In genomic region chr2:231056453-231057416, GRCh38 we compare ENCODE assay signal across 8 cellular contexts. TPM values are rescaled to one million over a fixed set of nuclear protein-coding genes. Genes with fewer than 3 reads are reported as not detected.
A peak's percentile ranks its signal among the peaks of the same experiment; 100 is the strongest.
DNase-seq lines count a peak whose midpoint lies in the region; ATAC-seq and TF ChIP-seq lines count a peak whose summit lies in the region.

Gene PSMD1, plus strand, starts transcription at chr2:231056867. Its CDS starts 159 bp downstream, at chr2:231057026.

- peak within 1 kb of the TSS; percentile 86 to 100 (median 98) for H3K4me3 ChIP-seq in spleen

- H3K4me3 Mint-ChIP-seq in activated B cell treated with CpG ODN at 0.5 μM for 24 hours (peak within 1 kb of the TSS; percentile 98), immature natural killer cell (peak within 1 kb of the TSS; percentile 98 to 99 (median 99))

- TF ChIP-seq CTCF in AG09319 (IDR thresholded peaks at IDR 0.05; ENCODE audit: low read depth, low read length) (peak; percentile 98), activated B cell treated with CpG ODN at 0.5 μM for 24 hours (IDR thresholded peaks at IDR 0.05) (peak; percentile 65), spleen (IDR thresholded peaks at IDR 0.05 in 8 of 11, conservative IDR thresholded peaks at IDR 0.05 in 3 of 11) (peak; percentile 92 to 99 (median 97))

- H3K27ac ChIP-seq in caudate nucleus (ENCODE audit: low read depth, low read length) (peak within 1 kb of the TSS; percentile 100), spleen (peak within 1 kb of the TSS; percentile 92 to 98 (median 96))

- POLR2A ChIA-PET in activated B cell treated with CpG ODN at 0.5 μM for 24 hours (lab: Charles Lee): interaction anchor here (0.5 to 1.7 kb wide), 5 partner anchors 9 to 408 kb away, joined by 3 to 7 read pairs (median 4); partner anchors contain the start of gene NCL

- H3K4me1 Mint-ChIP-seq in activated B cell treated with CpG ODN at 0.5 μM for 24 hours (peaks cover 43% of the 10 kb centered on the region), immature natural killer cell (peaks cover 61 to 70% of the 10 kb centered on the region in 2 donors)

- H3K4me1 ChIP-seq in spleen: peaks cover 34 to 74% (median 53%) of the 10 kb centered on the region in 6 donors

- H3K9me3 ChIP-seq in spleen: no peaks in the 10 kb centered on the region

- WGBS in spleen, 5 donors: 0 to 1% (median 0%) methylated on average over 23 to 73 of the region's 73 CpGs

- intact Hi-C loops in activated B cell treated with CpG ODN at 0.5 μM for 24 hours (cut with micrococcal nuclease): loop anchor here (2.0 to 10.0 kb wide), 5 partner anchors 154 to 728 kb away; partner anchors contain the start of genes CAB39, COPS7B, NCL and PDE6D
- intact Hi-C loops in spleen (cut with DNase I; ENCODE audit: low total_unique reads): no loop called here

- H3K27ac Mint-ChIP-seq in activated B cell treated with CpG ODN at 0.5 μM for 24 hours (peak within 1 kb of the TSS; percentile 100), immature natural killer cell (peak within 1 kb of the TSS; percentile 91 to 100 (median 100))

- peak; percentile 86 for DNase-seq in AG09319 (ENCODE audit: extremely low read depth, low read depth)
- DNase-seq in NCI-H345 (lab: John Stamatoyannopoulos, UW): peak; percentile 93
- DNase-seq in activated B cell treated with CpG ODN at 0.5 μM for 24 hours: peak; percentile 90
- peak in 60 of 61 donors; percentile 49 to 96 (median 90) for DNase-seq in caudate nucleus (lab: John Stamatoyannopoulos, UW)
- DNase-seq in immature natural killer cell: peak; percentile 96 to 97 (median 96)
- peak; percentile 97 for DNase-seq in spleen

- ATAC-seq in GM18909 (IDR thresholded peaks at IDR 0.05; ENCODE audit: poor library complexity, unreplicated experiment) (peak; percentile 75), HG03175 (IDR thresholded peaks at IDR 0.05; ENCODE audit: unreplicated experiment) (peak; percentile 73), activated B cell treated with CpG ODN at 0.5 μM for 24 hours (ENCODE audit: low read depth) (peak; percentile 85)

- peaks cover 3% of the 10 kb centered on the region for H3K27me3 Mint-ChIP-seq in activated B cell treated with CpG ODN at 0.5 μM for 24 hours
- peaks cover 13 to 19% (median 19%) of the 10 kb centered on the region in 3 donors for H3K27me3 Mint-ChIP-seq in immature natural killer cell (ENCODE audit: low read depth in 3 of 3)

- H3K36me3 Mint-ChIP-seq in activated B cell treated with CpG ODN at 0.5 μM for 24 hours (ENCODE audit: low read depth) (peaks cover 11% of the 10 kb centered on the region), immature natural killer cell (peaks cover 0 to 3% (median 0%) of the 10 kb centered on the region in 3 donors)

- no peaks in the 10 kb centered on the region for H3K9me3 Mint-ChIP-seq in activated B cell treated with CpG ODN at 0.5 μM for 24 hours
- peaks cover 0 to 3% (median 0%) of the 10 kb centered on the region in 6 donors for H3K9me3 Mint-ChIP-seq in immature natural killer cell

- CTCF ChIA-PET in activated B cell treated with CpG ODN at 0.5 μM for 24 hours (lab: Charles Lee): interaction anchor here (1.5 kb wide), 1 partner anchor 232 kb away, joined by 8 read pairs; no protein-coding TSS in a partner anchor

- H3K36me3 ChIP-seq in spleen: peaks cover 0 to 7% (median 6%) of the 10 kb centered on the region in 6 donors

- peak in 1 of 3 donors; percentile 87 for TF ChIP-seq POLR2A in spleen (IDR thresholded peaks at IDR 0.05)

- peaks cover 0 to 9% (median 0%) of the 10 kb centered on the region in 7 donors for H3K27me3 ChIP-seq in spleen (replicated peaks in 1 of 7)

RNA-seq across cellular contexts. Expression of gene PSMD1, which starts in this region (rescaled TPM):
- total RNA-seq in activated B cell treated with CpG ODN at 0.5 μM for 24 hours: 99.9 and 105 TPM in 2 replicates
- 10 to 100 TPM; 35.1 to 79.2 (median 61.0) TPM for polyA plus RNA-seq in immature natural killer cell
- 10 to 100 TPM; 51.1 to 81.2 (median 61.2) TPM for total RNA-seq in spleen
- polyA plus RNA-seq in spleen: 10 to 100 TPM; 21.2 to 37.3 (median 34.5) TPM

Comparison
In these comparisons a context has a peak if more than half of its experiments do, and no peak if none do; other contexts are left out.
1. Peak in every context shown above with its lines: DNase-seq, ATAC-seq, H3K4me3 ChIP-seq and H3K27ac ChIP-seq.